Comparison of ENCODE assay signal across 1 cellular context in genomic region chr4:38493068-38493467, GRCh38.
TF ChIP-seq lines count a peak whose summit lies in the region.

No MANE protein-coding gene starts in this region.

TF ChIP-seq in K562, 482 proteins besides CTCF, POLR2A, EP300 and RAD21 (continued from another document and continues in another):
- TF ChIP-seq IRF9 (tag; IDR thresholded peaks at IDR 0.05): no peak
- TF ChIP-seq EHMT2 (IDR thresholded peaks at IDR 0.05): no peak
- TF ChIP-seq ZNF436 (CRISPR knock-in tag; IDR thresholded peaks at IDR 0.05): no peak
- no peak for TF ChIP-seq KDM5B (IDR thresholded peaks at IDR 0.05; ENCODE audit: insufficient replicate concordance, low read depth, low read length)
- TF ChIP-seq ZBTB49 (CRISPR knock-in tag; IDR thresholded peaks at IDR 0.05; ENCODE audit: borderline replicate concordance): no peak
- no peak for TF ChIP-seq SRSF3 (IDR thresholded peaks at IDR 0.05; ENCODE audit: insufficient read depth, low read length)
- no peak for TF ChIP-seq SP1 (CRISPR knock-in tag; IDR thresholded peaks at IDR 0.05)
- TF ChIP-seq BRCA1 (IDR thresholded peaks at IDR 0.05): no peak
- TF ChIP-seq BRCA1 (CRISPR knock-in tag; IDR thresholded peaks at IDR 0.05): no peak
- TF ChIP-seq CHD4 (IDR thresholded peaks at IDR 0.05; ENCODE audit: insufficient read depth, insufficient replicate concordance, low read depth, low read length, poor library complexity, severe bottlenecking): no peak
- TF ChIP-seq DMBX1 (CRISPR knock-in tag; IDR thresholded peaks at IDR 0.05; ENCODE audit: borderline replicate concordance): no peak
- no peak for TF ChIP-seq TEAD2 (tag; IDR thresholded peaks at IDR 0.05)
- TF ChIP-seq ZNF77 (CRISPR knock-in tag; IDR thresholded peaks at IDR 0.05): no peak
- TF ChIP-seq TFAP4 (CRISPR knock-in tag; IDR thresholded peaks at IDR 0.05; ENCODE audit: borderline replicate concordance): no peak
- TF ChIP-seq HNRNPUL1 (IDR thresholded peaks at IDR 0.05; ENCODE audit: low read length): no peak
- no peak for TF ChIP-seq ASH1L (IDR thresholded peaks at IDR 0.05; ENCODE audit: borderline replicate concordance, low read depth, partially characterized antibody)
- no peak for TF ChIP-seq NRF1 (conservative IDR thresholded peaks at IDR 0.05 in 1 of 2, IDR thresholded peaks at IDR 0.05 in 1 of 2)
- TF ChIP-seq ATF1 (CRISPR knock-in tag; IDR thresholded peaks at IDR 0.05): no peak
- TF ChIP-seq ATF1 (tag; IDR thresholded peaks at IDR 0.05): no peak
- TF ChIP-seq ZNF518B (CRISPR knock-in tag; IDR thresholded peaks at IDR 0.05): no peak
- no peak for TF ChIP-seq PBX2 (CRISPR knock-in tag; IDR thresholded peaks at IDR 0.05; ENCODE audit: low read depth)
- no peak for TF ChIP-seq PBX2 (tag; conservative IDR thresholded peaks at IDR 0.05; ENCODE audit: low read depth)
- TF ChIP-seq CEBPG (CRISPR knock-in tag; IDR thresholded peaks at IDR 0.05): no peak
- no peak for TF ChIP-seq CEBPG (tag; conservative IDR thresholded peaks at IDR 0.05 in 1 of 2, IDR thresholded peaks at IDR 0.05 in 1 of 2)
- no peak for TF ChIP-seq E2F3 (CRISPR knock-in tag; IDR thresholded peaks at IDR 0.05)
- TF ChIP-seq DPF2 (IDR thresholded peaks at IDR 0.05): peak; percentile 67
- TF ChIP-seq YY1 (IDR thresholded peaks at IDR 0.05; ENCODE audit: borderline replicate concordance in 1 of 3, control insufficient read depth in 1 of 3, extremely low read depth in 1 of 3, insufficient read depth in 3 of 3, insufficient read length in 1 of 3, insufficient replicate concordance in 2 of 3, low read depth in 1 of 3, low read length in 2 of 3): no peak
- no peak for TF ChIP-seq USF2 (CRISPR knock-in tag; IDR thresholded peaks at IDR 0.05)
- TF ChIP-seq KLF10 (CRISPR knock-in tag; IDR thresholded peaks at IDR 0.05): no peak
- no peak for TF ChIP-seq RFX5 (IDR thresholded peaks at IDR 0.05; ENCODE audit: low read depth, low read length)
- no peak for TF ChIP-seq PYGO2 (tag; IDR thresholded peaks at IDR 0.05)
- no peak for TF ChIP-seq FOXM1 (IDR thresholded peaks at IDR 0.05; ENCODE audit: low read depth)
- no peak for TF ChIP-seq FOXM1 (CRISPR knock-in tag; IDR thresholded peaks at IDR 0.05; ENCODE audit: low read depth)
- no peak for TF ChIP-seq MLX (CRISPR knock-in tag; conservative IDR thresholded peaks at IDR 0.05)
- TF ChIP-seq BCOR (IDR thresholded peaks at IDR 0.05): peak; percentile 53; the same call in 1 of the 2 replicates
- TF ChIP-seq ZNF318 (IDR thresholded peaks at IDR 0.05; ENCODE audit: borderline replicate concordance in 1 of 2, low read depth in 1 of 2): no peak
- peak in 1 of 2 experiments; percentile 16; a peak in 1 of 4 replicates for TF ChIP-seq TRIM24 (IDR thresholded peaks at IDR 0.05)
- TF ChIP-seq FOXJ2 (tag; IDR thresholded peaks at IDR 0.05): peak; percentile 76
- no peak for TF ChIP-seq CTCFL (IDR thresholded peaks at IDR 0.05; ENCODE audit: borderline replicate concordance, insufficient read depth, low read depth, low read length, poor library complexity, severe bottlenecking)
